15 cellular contexts compared by ENCODE assay signal in the genomic region with DNA sequence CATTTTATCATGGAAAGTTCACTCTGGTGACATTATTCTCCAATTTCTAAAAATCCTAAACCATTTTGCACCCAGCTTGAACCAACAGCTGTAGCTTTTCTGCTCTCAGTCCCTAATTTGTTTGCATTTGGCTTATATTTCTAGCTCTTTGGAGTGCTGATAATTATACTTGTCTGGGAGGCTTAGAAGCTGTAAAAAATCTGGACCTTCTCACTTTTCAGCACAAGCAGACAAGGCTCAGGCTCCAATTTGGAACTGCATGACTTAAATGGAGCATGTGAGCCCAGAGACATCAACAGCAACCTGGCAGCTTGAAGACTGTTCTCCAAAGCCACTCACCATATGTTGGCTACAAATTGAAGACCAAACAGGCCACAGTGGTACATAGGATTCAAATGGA.
DNase-seq lines count a peak whose midpoint lies in the region; ATAC-seq and TF ChIP-seq lines count a peak whose summit lies in the region.
"Had no signal": no experiment of that assay in that cellular context is flagged by ENCODE, and none has a peak within 500 bp of the region (broad histone marks: within the 10 kb centered on the region; RNA-seq: fewer than 3 reads in every experiment).

No MANE protein-coding gene starts in this region.

- H3K27me3 ChIP-seq in heart right ventricle, result no peaks in the 10 kb centered on the region
- H3K27me3 ChIP-seq in upper lobe of right lung, result no peaks in the 10 kb centered on the region
- H3K27me3 ChIP-seq: BE2C, gastrocnemius medialis had no signal

- no peak for TF ChIP-seq CTCF in heart right ventricle (IDR thresholded peaks at IDR 0.05)
- no peak for TF ChIP-seq CTCF in upper lobe of right lung (IDR thresholded peaks at IDR 0.05)

- H3K36me3 ChIP-seq in heart right ventricle (no peaks in the 10 kb centered on the region), upper lobe of right lung (no peaks in the 10 kb centered on the region)
- H3K36me3 ChIP-seq: BE2C, gastrocnemius medialis had no signal

- H3K9me3 ChIP-seq in heart right ventricle (peaks cover 0 to 12% (median 2%) of the 10 kb centered on the region in 11 donors), upper lobe of right lung (no peaks in the 10 kb centered on the region)
- H3K9me3 ChIP-seq: BE2C, gastrocnemius medialis had no signal

- peak overlapping the region in 1 of 10 donors; percentile 7 for H3K27ac ChIP-seq in heart right ventricle
- H3K27ac ChIP-seq in upper lobe of right lung, result no peak overlapping the region
- H3K27ac ChIP-seq: 22Rv1, gastrocnemius medialis, parathyroid adenoma had no signal

- H3K4me1 ChIP-seq in heart right ventricle (peaks cover 0 to 23% (median 13%) of the 10 kb centered on the region in 9 donors), upper lobe of right lung (peaks cover 7% of the 10 kb centered on the region)
- H3K4me1 ChIP-seq: BE2C, parathyroid adenoma had no signal

- H3K4me3 ChIP-seq in heart right ventricle (no peak overlapping the region), upper lobe of right lung (no peak overlapping the region)
- H3K4me3 ChIP-seq: gastrocnemius medialis, lung had no signal

- intact Hi-C loops in heart right ventricle (cut with DNase I), result loop anchor here in 2 of 10 donors (10.0 kb wide), 1 partner anchor 168 kb away; the partner anchor contains the start of gene PCDH18 (in 2 of the 2)
- intact Hi-C loops in upper lobe of right lung (cut with DNase I), result no loop called here

- ATAC-seq in heart right ventricle, result peak in 6 of 8 donors; percentile 31 to 72 (median 56)
- ATAC-seq in upper lobe of right lung, result peak; percentile 25
- ATAC-seq: gastrocnemius medialis had no signal

- DNase-seq in DMS53 (lab: John Stamatoyannopoulos, UW), result peak; percentile 14
- DNase-seq in DMS53 treated with DMSO at 0.1 percent for 48 hours (lab: John Stamatoyannopoulos, UW; ENCODE audit: unreplicated experiment), result no peak
- DNase-seq in NCI-H446 treated with DMSO at 0.1 percent for 48 hours (lab: John Stamatoyannopoulos, UW), result peak; percentile 94
- DNase-seq in heart right ventricle, result peak in 1 of 2 donors; percentile 11
- no peak for DNase-seq in upper lobe of right lung
- DNase-seq in DMS79 (lab: John Stamatoyannopoulos, UW), result no peak
- no peak for DNase-seq in NCI-H2227 treated with DMSO at 0.1 percent for 48 hours (lab: John Stamatoyannopoulos, UW)
- no peak for DNase-seq in A172 (ENCODE audit: low spot score)
- DNase-seq: activated CD4-positive, alpha-beta T cell treated with anti-CD3 and anti-CD28 coated beads, Interleukin-2, amount 50 U/mL, for 1 hour; activated naive CD4-positive, alpha-beta T cell treated with anti-CD3 and anti-CD28 coated beads, Interleukin-2, amount 10 ng/mL, durations not matched to agents 7 days and 5 days; BE2C; gastrocnemius medialis had no signal

Comparison
In these comparisons a context has a peak if more than half of its experiments do, and no peak if none do; other contexts are left out.
1. DNase-seq: peak in DMS53 (single experiment) and NCI-H446 treated with DMSO at 0.1 percent for 48 hours (single experiment); none in DMS53 treated with DMSO at 0.1 percent for 48 hours (single experiment), upper lobe of right lung (single experiment), DMS79 (single experiment), NCI-H2227 treated with DMSO at 0.1 percent for 48 hours (single experiment) and A172 (single experiment).